ENCODE assay signal across 14 cellular contexts in genomic region chr18:2963048-2963447, GRCh38. TPM values are rescaled to one million over a fixed set of nuclear protein-coding genes. Genes with fewer than 3 reads are reported as not detected.
DNase-seq lines count a peak whose midpoint lies in the region; ATAC-seq, FAIRE-seq and TF ChIP-seq lines count a peak whose summit lies in the region.
"Had no signal": no experiment of that assay in that cellular context is flagged by ENCODE, and none has a peak within 500 bp of the region (broad histone marks: within the 10 kb centered on the region; RNA-seq: fewer than 3 reads in every experiment).

No MANE protein-coding gene starts in this region.

- peaks cover 69% of the 10 kb centered on the region for H3K4me1 ChIP-seq in GM12878 (ENCODE audit: control insufficient read depth, insufficient read depth, low read length)
- H3K4me1 ChIP-seq: A549 had no signal

- CTCF ChIA-PET in activated CD8-positive, alpha-beta memory T cell treated with anti-CD3 and anti-CD28 coated beads, Interleukin-2, amount 10 ng/mL, durations not matched to agents 7 days and 5 days (lab: Charles Lee): interaction anchor here (0.9 to 10.9 kb wide), 6 partner anchors 8 to 31 kb away, joined by 3 to 111 read pairs (median 30); no protein-coding TSS in a partner anchor
- CTCF ChIA-PET in GM12878 (lab: Yijun Ruan, JAX): interaction anchor here (1.0 to 21.4 kb wide), 6 partner anchors 9 to 283 kb away, joined by 3 to 285 read pairs (median 7); no protein-coding TSS in a partner anchor

- no peaks in the 10 kb centered on the region for H3K36me3 ChIP-seq in GM12878 (ENCODE audit: control insufficient read depth in 2 of 2, insufficient read depth in 2 of 2, low read length in 1 of 2)
- H3K36me3 ChIP-seq: brain microvascular endothelial cell, pancreas had no signal

- no peak for FAIRE-seq in GM12878 (lab: Jason Lieb, UNC)
- FAIRE-seq: A549 had no signal

- SMC1A ChIA-PET in GM12878 (lab: Charles Lee; ENCODE audit: uncharacterized antibody, unreplicated experiment): interaction anchor here (0.9 to 9.2 kb wide), 8 partner anchors 8 to 288 kb away, joined by 3 to 187 read pairs (median 20); partner anchors contain the start of gene MYL12A

- POLR2A ChIA-PET in GM12878 (lab: Charles Lee): interaction anchor here (4.3 to 8.6 kb wide), 3 partner anchors 7 to 18 kb away, joined by 20 to 177 read pairs (median 124); no protein-coding TSS in a partner anchor

- H3K4me3 Mint-ChIP-seq in activated CD8-positive, alpha-beta memory T cell treated with anti-CD3 and anti-CD28 coated beads, Interleukin-2, amount 10 ng/mL, durations not matched to agents 7 days and 5 days: peak overlapping the region; percentile 62
- peak overlapping the region; percentile 46 to 65 for H3K4me3 Mint-ChIP-seq in stimulated activated naive B cell treated with anti-CD40 and anti-IgM and Interleukin-4, amounts not matched to agents 10 μg/mL and 1 μg/mL and 100 μg/mL, for 72 hours

- TF ChIP-seq POLR2A in GM12878 (IDR thresholded peaks at IDR 0.05; ENCODE audit: low read depth, low read length) (no peak), erythroblast (IDR thresholded peaks at IDR 0.05; ENCODE audit: low read length) (no peak)

- no peaks in the 10 kb centered on the region for H3K27me3 ChIP-seq in GM12878 (replicated peaks in 1 of 2; ENCODE audit: control insufficient read depth in 2 of 2, insufficient read depth in 2 of 2, low read length in 1 of 2)
- H3K27me3 ChIP-seq: brain microvascular endothelial cell, pancreas had no signal

- peak overlapping the region; percentile 82 for H3K4me2 ChIP-seq in GM12878 (ENCODE audit: control insufficient read depth, insufficient read depth)
- H3K4me2 ChIP-seq: A549, KMS-11 had no signal

- in situ Hi-C loops in GM12878 (cut with MboI): loop anchor here (25.0 kb wide), 2 partner anchors 1299 to 1374 kb away; no protein-coding TSS in a partner anchor

- H3K9ac ChIP-seq in GM12878 (ENCODE audit: control insufficient read depth, insufficient read depth, low read length): peak overlapping the region; percentile 52
- H3K9ac ChIP-seq: KMS-11 had no signal

- no peaks in the 10 kb centered on the region for H3K9me3 ChIP-seq in GM12878 (replicated peaks; ENCODE audit: control insufficient read depth, insufficient read depth, low read length)
- H3K9me3 ChIP-seq: A549, pancreas had no signal

- peak overlapping the region; percentile 93 for H3K27ac ChIP-seq in GM12878 (ENCODE audit: control insufficient read depth, insufficient read depth)
- H3K27ac ChIP-seq: A549, brain microvascular endothelial cell, KMS-11, pancreas had no signal

- no peak for TF ChIP-seq CTCF in GM12878 (IDR thresholded peaks at IDR 0.05 in 2 of 3, conservative IDR thresholded peaks at IDR 0.05 in 1 of 3; ENCODE audit: control insufficient read depth in 2 of 3, extremely low read depth in 1 of 3, insufficient read depth in 1 of 3, low read depth in 3 of 3, low read length in 3 of 3)

- ATAC-seq in activated CD8-positive, alpha-beta memory T cell treated with anti-CD3 and anti-CD28 coated beads, Interleukin-2, amount 10 ng/mL, durations not matched to agents 7 days and 5 days: peak; percentile 44
- ATAC-seq in GM12878 (peak; percentile 12), GM21360 (IDR thresholded peaks at IDR 0.05; ENCODE audit: unreplicated experiment) (no peak), GM19395 (IDR thresholded peaks at IDR 0.05; ENCODE audit: unreplicated experiment) (no peak)
- peak; percentile 54 for ATAC-seq in stimulated activated naive B cell treated with anti-CD40 and anti-IgM and Interleukin-4, amounts not matched to agents 10 μg/mL and 1 μg/mL and 100 μg/mL, for 72 hours (replicated peaks)
- ATAC-seq: A549, pancreas, Right ventricle myocardium inferior had no signal

- no peak for TF ChIP-seq RAD21 in GM12878 (IDR thresholded peaks at IDR 0.05; ENCODE audit: insufficient read depth, low read depth, low read length)

- intact Hi-C loops in GM12878 (cut with micrococcal nuclease; ENCODE audit: unreplicated experiment): no loop called here

- no peak for TF ChIP-seq EP300 in GM12878 (IDR thresholded peaks at IDR 0.05; ENCODE audit: borderline replicate concordance in 1 of 2, control insufficient read depth in 1 of 2, low read depth in 2 of 2, low read length in 2 of 2)

- peaks cover 32% of the 10 kb centered on the region for H3K36me3 Mint-ChIP-seq in activated CD8-positive, alpha-beta memory T cell treated with anti-CD3 and anti-CD28 coated beads, Interleukin-2, amount 10 ng/mL, durations not matched to agents 7 days and 5 days
- peaks cover 3 to 5% of the 10 kb centered on the region in 2 donors for H3K36me3 Mint-ChIP-seq in stimulated activated naive B cell treated with anti-CD40 and anti-IgM and Interleukin-4, amounts not matched to agents 10 μg/mL and 1 μg/mL and 100 μg/mL, for 72 hours

- peak overlapping the region; percentile 100 for H3K27ac Mint-ChIP-seq in activated CD8-positive, alpha-beta memory T cell treated with anti-CD3 and anti-CD28 coated beads, Interleukin-2, amount 10 ng/mL, durations not matched to agents 7 days and 5 days
- peak overlapping the region; percentile 85 for H3K27ac Mint-ChIP-seq in stimulated activated naive B cell treated with anti-CD40 and anti-IgM and Interleukin-4, amounts not matched to agents 10 μg/mL and 1 μg/mL and 100 μg/mL, for 72 hours

- H4K20me1 ChIP-seq in GM12878 (ENCODE audit: control insufficient read depth, insufficient read depth): no peaks in the 10 kb centered on the region

- no peaks in the 10 kb centered on the region for H3K9me3 Mint-ChIP-seq in activated CD8-positive, alpha-beta memory T cell treated with anti-CD3 and anti-CD28 coated beads, Interleukin-2, amount 10 ng/mL, durations not matched to agents 7 days and 5 days (ENCODE audit: low read depth)
- peaks cover 0 to 1% of the 10 kb centered on the region in 2 donors for H3K9me3 Mint-ChIP-seq in stimulated activated naive B cell treated with anti-CD40 and anti-IgM and Interleukin-4, amounts not matched to agents 10 μg/mL and 1 μg/mL and 100 μg/mL, for 72 hours

- H3K79me2 ChIP-seq in GM12878 (ENCODE audit: control insufficient read depth, insufficient read depth, low read length): peaks cover 58% of the 10 kb centered on the region

- H3K4me3 ChIP-seq in GM12878: peak overlapping the region; percentile 17
- H3K4me3 ChIP-seq: A549, pancreas had no signal

- BruUV-seq in GM12878 (replicated peaks; lab: Mats Ljungman, UMichigan): no TSS peak

- WGBS in GM12878 (ENCODE audit: insufficient coverage, insufficient replicate concordance, low lambda C conversion rate, missing lambda C conversion rate): 27% methylated on average over 3 of the region's 3 CpGs

- H2AFZ ChIP-seq in GM12878 (ENCODE audit: control insufficient read depth, low read depth, low read length): no peak overlapping the region

- peak; percentile 79 for DNase-seq in activated CD8-positive, alpha-beta memory T cell treated with anti-CD3 and anti-CD28 coated beads, Interleukin-2, amount 10 ng/mL, durations not matched to agents 7 days and 5 days
- no peak for DNase-seq in activated CD8-positive, alpha-beta memory T cell treated with anti-CD3 and anti-CD28 coated beads for 24 hours
- DNase-seq in T-helper 22 cell (ENCODE audit: low read depth) (peak; percentile 52), GM12878 (ENCODE audit: low read depth, low spot score) (no peak), erythroblast (lab: John Stamatoyannopoulos, UW) (no peak)
- no peak for DNase-seq in stimulated activated naive B cell treated with anti-CD40 and anti-IgM and Interleukin-4, amounts not matched to agents 10 μg/mL and 1 μg/mL and 100 μg/mL, for 72 hours
- DNase-seq: brain microvascular endothelial cell, islet precursor cell, pancreas had no signal

- no peaks in the 10 kb centered on the region for H3K27me3 Mint-ChIP-seq in activated CD8-positive, alpha-beta memory T cell treated with anti-CD3 and anti-CD28 coated beads, Interleukin-2, amount 10 ng/mL, durations not matched to agents 7 days and 5 days
- no peaks in the 10 kb centered on the region for H3K27me3 Mint-ChIP-seq in stimulated activated naive B cell treated with anti-CD40 and anti-IgM and Interleukin-4, amounts not matched to agents 10 μg/mL and 1 μg/mL and 100 μg/mL, for 72 hours

- RAD21 ChIA-PET in GM12878 (lab: Charles Lee; ENCODE audit: unreplicated experiment): interaction anchor here (0.6 to 8.5 kb wide), 7 partner anchors 8 to 233 kb away, joined by 3 to 155 read pairs (median 63); no protein-coding TSS in a partner anchor

- H3K4me1 Mint-ChIP-seq in activated CD8-positive, alpha-beta memory T cell treated with anti-CD3 and anti-CD28 coated beads, Interleukin-2, amount 10 ng/mL, durations not matched to agents 7 days and 5 days: peaks cover 82% of the 10 kb centered on the region
- peaks cover 40 to 58% of the 10 kb centered on the region in 2 donors for H3K4me1 Mint-ChIP-seq in stimulated activated naive B cell treated with anti-CD40 and anti-IgM and Interleukin-4, amounts not matched to agents 10 μg/mL and 1 μg/mL and 100 μg/mL, for 72 hours

RNA-seq across cellular contexts. Expression of gene LPIN2, which starts 49.9 kb away (rescaled TPM):
- 10 to 100 TPM; 77.6 to 78.4 TPM for total RNA-seq in activated CD8-positive, alpha-beta memory T cell treated with anti-CD3 and anti-CD28 coated beads, Interleukin-2, amount 10 ng/mL, durations not matched to agents 7 days and 5 days
- 45.1 and 47.9 TPM in 2 replicates for total RNA-seq in GM12878 (2013; cell fraction: nucleolus; rRNA removed)
- total RNA-seq in GM12878 (2014; rRNA removed) (18.3 and 19.5 TPM in 2 replicates), GM12878 (2014; rRNA removed; fragmentation: Illumina TruSeq; extraction: Trizol) (14.8 and 17.2 TPM in 2 replicates), GM12878 (2021) (19.6 and 23.5 TPM in 2 replicates)
- polyA plus RNA-seq in GM12878 (2011; ENCODE audit: low read depth): 14.1 TPM
- polyA plus RNA-seq in GM12878 (2011; rRNA removed) (28.0 and 32.0 TPM in 2 replicates), GM12878 (2014; fragmentation: Illumina TruSeq; extraction: Trizol) (19.1 and 24.1 TPM in 2 replicates), GM12878 (2014; fragmentation: Nextera tagmentation; extraction: Ambion mirVana) (1 to 10 TPM; 4.1 to 4.5 TPM), GM12878 (2014; rRNA removed) (13.7 and 17.1 TPM in 2 replicates), GM12878 (2016; fragmentation: Nextera tagmentation; extraction: Ambion mirVana) (10 to 100 TPM; 12.0 to 14.2 TPM)
- polyA plus RNA-seq in GM12878 (2011; cell fraction: cytosol; rRNA removed): 18.7 and 20.1 TPM in 2 replicates
- polyA plus RNA-seq in GM12878 (2011; cell fraction: nucleus; rRNA removed): 27.4 and 28.2 TPM in 2 replicates
- 14.0 and 18.7 TPM in 2 replicates for polyA plus RNA-seq in GM12878 (2012)
- polyA minus RNA-seq in GM12878 (2011; rRNA and poly(A)+ RNA removed): 24.7 and 26.7 TPM in 2 replicates
- 9.6 and 12.5 TPM in 2 replicates for polyA minus RNA-seq in GM12878 (2011; cell fraction: cytosol; rRNA and poly(A)+ RNA removed)
- polyA minus RNA-seq in GM12878 (2011; cell fraction: nucleus; rRNA and poly(A)+ RNA removed): 10.8 and 17.7 TPM in 2 replicates

Comparison
In these comparisons a context has a peak if more than half of its experiments do, and no peak if none do; other contexts are left out.
1. DNase-seq: peak in activated CD8-positive, alpha-beta memory T cell treated with anti-CD3 and anti-CD28 coated beads, Interleukin-2, amount 10 ng/mL, durations not matched to agents 7 days and 5 days (single experiment) and T-helper 22 cell (single experiment); none in activated CD8-positive, alpha-beta memory T cell treated with anti-CD3 and anti-CD28 coated beads for 24 hours (single experiment), GM12878 (single experiment), stimulated activated naive B cell treated with anti-CD40 and anti-IgM and Interleukin-4, amounts not matched to agents 10 μg/mL and 1 μg/mL and 100 μg/mL, for 72 hours (single experiment) and erythroblast (0 of 2).
2. ATAC-seq: peak in activated CD8-positive, alpha-beta memory T cell treated with anti-CD3 and anti-CD28 coated beads, Interleukin-2, amount 10 ng/mL, durations not matched to agents 7 days and 5 days (single experiment), GM12878 (single experiment) and stimulated activated naive B cell treated with anti-CD40 and anti-IgM and Interleukin-4, amounts not matched to agents 10 μg/mL and 1 μg/mL and 100 μg/mL, for 72 hours (2 of 2); none in GM21360 (single experiment) and GM19395 (single experiment).